8 cellular contexts compared by ENCODE assay signal in the genomic region with DNA sequence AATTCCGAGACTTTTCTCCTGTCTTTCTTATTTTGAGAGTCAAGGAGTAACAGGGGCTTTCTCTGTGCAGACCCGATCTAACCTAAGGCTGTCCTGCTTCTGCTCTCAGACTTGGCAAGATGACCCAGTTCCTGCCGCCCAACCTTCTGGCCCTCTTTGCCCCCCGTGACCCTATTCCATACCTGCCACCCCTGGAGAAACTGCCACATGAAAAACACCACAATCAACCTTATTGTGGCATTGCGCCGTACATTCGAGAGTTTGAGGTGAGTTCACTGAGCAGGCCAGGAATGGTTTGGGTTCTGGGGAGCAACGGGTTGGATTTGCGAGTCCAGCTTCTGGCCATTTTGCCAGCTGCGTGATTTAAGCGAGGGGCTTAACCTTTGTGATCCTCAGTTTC.
DNase-seq lines count a peak whose midpoint lies in the region; ATAC-seq, FAIRE-seq and TF ChIP-seq lines count a peak whose summit lies in the region.

No MANE protein-coding gene starts in this region.

- peak overlapping the region; percentile 94 for H3K27ac Mint-ChIP-seq in stimulated activated naive CD8-positive, alpha-beta T cell treated with anti-CD3 and anti-CD28 coated beads, Interleukin-15, Interleukin-2, amounts not matched to agents 100 ng/mL and 50 ng/mL, for 24 hours

- peaks cover 53% of the 10 kb centered on the region for H3K4me1 Mint-ChIP-seq in stimulated activated naive CD8-positive, alpha-beta T cell treated with anti-CD3 and anti-CD28 coated beads, Interleukin-15, Interleukin-2, amounts not matched to agents 100 ng/mL and 50 ng/mL, for 24 hours (ENCODE audit: low read depth)

- H3K27me3 ChIP-seq in muscle layer of colon (ENCODE audit: control insufficient read depth in 1 of 2, insufficient read depth in 2 of 2, low read length in 2 of 2): no peaks in the 10 kb centered on the region

- no peak for ATAC-seq in stimulated activated naive CD8-positive, alpha-beta T cell treated with anti-CD3 and anti-CD28 coated beads, Interleukin-15, Interleukin-2, amounts not matched to agents 100 U/mL and 50 U/mL, for 24 hours
- no peak for ATAC-seq in GM18907 (IDR thresholded peaks at IDR 0.05; ENCODE audit: unreplicated experiment)

- TF ChIP-seq CTCF in cardiac fibroblast (IDR thresholded peaks at IDR 0.05; ENCODE audit: low read depth, low read length): no peak

- no peaks in the 10 kb centered on the region for H3K27me3 Mint-ChIP-seq in stimulated activated naive CD8-positive, alpha-beta T cell treated with anti-CD3 and anti-CD28 coated beads, Interleukin-15, Interleukin-2, amounts not matched to agents 100 ng/mL and 50 ng/mL, for 24 hours

- no peak for FAIRE-seq in urothelium cell line (lab: Jason Lieb, UNC)

- peak overlapping the region; percentile 96 for H3K27ac ChIP-seq in muscle layer of colon (ENCODE audit: low read depth, low read length)

- no peaks in the 10 kb centered on the region for H3K9me3 ChIP-seq in muscle layer of colon (ENCODE audit: low read length)

- H3K4me1 ChIP-seq in muscle layer of colon (ENCODE audit: insufficient read depth, low read length): peaks cover 22% of the 10 kb centered on the region

- peak overlapping the region; percentile 57 for H3K9ac ChIP-seq in muscle layer of colon (ENCODE audit: low read length)

- H3K9me3 Mint-ChIP-seq in stimulated activated naive CD8-positive, alpha-beta T cell treated with anti-CD3 and anti-CD28 coated beads, Interleukin-15, Interleukin-2, amounts not matched to agents 100 ng/mL and 50 ng/mL, for 24 hours: no peaks in the 10 kb centered on the region

- H3K36me3 Mint-ChIP-seq in stimulated activated naive CD8-positive, alpha-beta T cell treated with anti-CD3 and anti-CD28 coated beads, Interleukin-15, Interleukin-2, amounts not matched to agents 100 ng/mL and 50 ng/mL, for 24 hours (ENCODE audit: low read depth): peaks cover 44% of the 10 kb centered on the region

- H3K4me3 ChIP-seq in cardiac fibroblast (replicated peaks in 1 of 2; ENCODE audit: low read depth in 2 of 2, low read length in 2 of 2): peak overlapping the region; percentile 92 to 95
- H3K4me3 ChIP-seq in muscle layer of colon (ENCODE audit: low read depth in 1 of 2, low read length in 2 of 2): peak overlapping the region; percentile 86 to 95

- no peak for DNase-seq in stimulated activated naive CD8-positive, alpha-beta T cell treated with anti-CD3 and anti-CD28 coated beads, Interleukin-15, Interleukin-2, amounts not matched to agents 100 U/mL and 50 U/mL, for 24 hours
- no peak for DNase-seq in cardiac fibroblast (ENCODE audit: low read depth in 2 of 2)
- no peak for DNase-seq in urothelium cell line (ENCODE audit: low spot score)
- no peak for DNase-seq in NCI-H524 treated with DMSO at 0.1 percent for 48 hours (lab: John Stamatoyannopoulos, UW)
- DNase-seq in iPS-NIHi11 (ENCODE audit: low spot score): no peak

- peaks cover 33% of the 10 kb centered on the region for H3K36me3 ChIP-seq in muscle layer of colon (ENCODE audit: insufficient read depth, low read length)

- H3K4me3 Mint-ChIP-seq in stimulated activated naive CD8-positive, alpha-beta T cell treated with anti-CD3 and anti-CD28 coated beads, Interleukin-15, Interleukin-2, amounts not matched to agents 100 ng/mL and 50 ng/mL, for 24 hours: peak overlapping the region; percentile 95
